18 cellular contexts compared by ENCODE assay signal in genomic region chrX:65744965-65745364, GRCh38.
DNase-seq lines count a peak whose midpoint lies in the region; ATAC-seq and TF ChIP-seq lines count a peak whose summit lies in the region.
"Had no signal": no experiment of that assay in that cellular context is flagged by ENCODE, and none has a peak within 500 bp of the region (broad histone marks: within the 10 kb centered on the region; RNA-seq: fewer than 3 reads in every experiment).

No MANE protein-coding gene starts in this region.

- no peaks in the 10 kb centered on the region for H3K9me2 ChIP-seq in PC-3 (replicated peaks; ENCODE audit: low read length)

- no peak overlapping the region for H3K4me2 ChIP-seq in PC-3 (ENCODE audit: low read length)

- no peaks in the 10 kb centered on the region for H3K36me3 Mint-ChIP-seq in glutamatergic neuron (ENCODE audit: unreplicated experiment)

- POLR2A ChIA-PET in PC-3 (lab: Charles Lee; ENCODE audit: unreplicated experiment), result no interaction called here

- H4K20me1 ChIP-seq in PC-3 (ENCODE audit: low read length), result no peaks in the 10 kb centered on the region

- H3K9ac ChIP-seq in PC-3 (ENCODE audit: low read length), result no peak overlapping the region

- H3K4me1 ChIP-seq in PC-3 (ENCODE audit: insufficient read depth, low read length), result peaks cover 8% of the 10 kb centered on the region; the same call in 1 of the 2 replicates
- peaks cover 9% of the 10 kb centered on the region for H3K4me1 ChIP-seq in mesodermal cell (ENCODE audit: control insufficient read depth, insufficient read depth, low read length, poor library complexity, severe bottlenecking)
- H3K4me1 ChIP-seq: tibial artery had no signal

- peak; percentile 43 for DNase-seq in HCEC 1CT
- DNase-seq in PC-3, result peak; percentile 74
- DNase-seq in epithelial cell of esophagus (ENCODE audit: low read depth), result peak; percentile 78
- DNase-seq in glutamatergic neuron, result no peak
- no peak for DNase-seq in HUDEP-2 (lab: John Stamatoyannopoulos, UW; ENCODE audit: unreplicated experiment in 76 of 76)
- no peak for DNase-seq in NCI-H1417 (lab: John Stamatoyannopoulos, UW)
- DNase-seq: activated CD4-positive, alpha-beta T cell treated with anti-CD3 and anti-CD28 coated beads, Interleukin-2, amount 50 U/mL, for 4 hours; activated T-cell treated with anti-CD3 and anti-CD28 coated beads for 4 hours; KG1; NCI-H1105 treated with DMSO at 0.1 percent for 48 hours; NCI-H69; posterior cingulate gyrus; tibial artery had no signal

- no peak overlapping the region for H3K4me3 Mint-ChIP-seq in glutamatergic neuron (ENCODE audit: unreplicated experiment)
- H3K4me3 Mint-ChIP-seq: activated naive CD4-positive, alpha-beta T cell treated with anti-CD3 and anti-CD28 coated beads, Interleukin-2, amount 10 ng/mL, durations not matched to agents 7 days and 5 days had no signal

- no peaks in the 10 kb centered on the region for H3K9me3 ChIP-seq in PC-3 (ENCODE audit: low read length)
- H3K9me3 ChIP-seq in mesodermal cell (ENCODE audit: control insufficient read depth, low read length), result no peaks in the 10 kb centered on the region
- H3K9me3 ChIP-seq: tibial artery had no signal

- no peaks in the 10 kb centered on the region for H3K27me3 ChIP-seq in PC-3 (ENCODE audit: low read length)
- H3K27me3 ChIP-seq: tibial artery had no signal

- peaks cover 3% of the 10 kb centered on the region for H3F3A ChIP-seq in PC-3 (ENCODE audit: low read length, unreplicated experiment)

- H3K36me3 ChIP-seq in PC-3 (ENCODE audit: low read depth, low read length) (peaks cover 22% of the 10 kb centered on the region), mesodermal cell (ENCODE audit: control insufficient read depth, insufficient read depth, low read length) (peaks cover 20% of the 10 kb centered on the region)

- TF ChIP-seq CTCF in PC-3 (conservative IDR thresholded peaks at IDR 0.05; ENCODE audit: low read depth, low read length) (no peak), epithelial cell of esophagus (IDR thresholded peaks at IDR 0.05; ENCODE audit: insufficient read depth, low read depth, low read length, missing control alignments) (no peak), glutamatergic neuron (IDR thresholded peaks at IDR 0.05; ENCODE audit: partially characterized antibody, unreplicated experiment) (no peak)

- CTCF ChIA-PET in PC-3 (lab: Charles Lee), result interaction anchor here (0.6 to 0.7 kb wide), 2 partner anchors 148 to 163 kb away, joined by 3 to 4 read pairs; no protein-coding TSS in a partner anchor

- peak; percentile 39 for ATAC-seq in PC-3
- no peak for ATAC-seq in HG03460 (IDR thresholded peaks at IDR 0.05; ENCODE audit: unreplicated experiment)
- ATAC-seq: Panc1 had no signal

- peaks cover 1% of the 10 kb centered on the region for H3K9me3 Mint-ChIP-seq in glutamatergic neuron (ENCODE audit: unreplicated experiment)
- H3K9me3 Mint-ChIP-seq: activated naive CD4-positive, alpha-beta T cell treated with anti-CD3 and anti-CD28 coated beads, Interleukin-2, amount 10 ng/mL, durations not matched to agents 7 days and 5 days had no signal

- H3K27ac ChIP-seq in PC-3 (ENCODE audit: low read length) (peak overlapping the region; percentile 60), mesodermal cell (ENCODE audit: low read depth, low read length, severe bottlenecking) (peak overlapping the region; percentile 41)
- H3K27ac ChIP-seq: skin epidermis, tibial artery had no signal

- H3K4me1 Mint-ChIP-seq in glutamatergic neuron (ENCODE audit: low read depth, unreplicated experiment), result no peaks in the 10 kb centered on the region

- H3K79me2 ChIP-seq in PC-3 (ENCODE audit: low read length), result no peaks in the 10 kb centered on the region

- H3K27me3 Mint-ChIP-seq in glutamatergic neuron (ENCODE audit: unreplicated experiment), result peaks cover 3% of the 10 kb centered on the region
- H3K27me3 Mint-ChIP-seq: activated naive CD4-positive, alpha-beta T cell treated with anti-CD3 and anti-CD28 coated beads, Interleukin-2, amount 10 ng/mL, durations not matched to agents 7 days and 5 days had no signal

- H2AFZ ChIP-seq in PC-3 (ENCODE audit: low read length), result no peak overlapping the region

- H3K4me3 ChIP-seq in PC-3 (ENCODE audit: low read length) (no peak overlapping the region), epithelial cell of esophagus (ENCODE audit: low read length) (no peak overlapping the region), mesodermal cell (ENCODE audit: extremely low read depth, insufficient read depth, low read length, poor library complexity, severe bottlenecking) (no peak overlapping the region)
- H3K4me3 ChIP-seq: skin epidermis, tibial artery had no signal

- intact Hi-C loops in PC-3 (cut with micrococcal nuclease), result no loop called here

- WGBS in mesodermal cell (ENCODE audit: insufficient coverage in 2 of 2), 2 experiments, result no CpG with 5 or more reads among the region's 1 CpG

- H3K27ac Mint-ChIP-seq in glutamatergic neuron (ENCODE audit: unreplicated experiment), result no peak overlapping the region

- BruUV-seq in PC-3 (replicated peaks; lab: Mats Ljungman, UMichigan), result no TSS peak

Comparison
In these comparisons a context has a peak if more than half of its experiments do, and no peak if none do; other contexts are left out.
1. DNase-seq: peak in HCEC 1CT (single experiment), PC-3 (single experiment) and epithelial cell of esophagus (single experiment); none in glutamatergic neuron (single experiment), HUDEP-2 (0 of 76) and NCI-H1417 (0 of 3).